ENCODE assay signal across 28 cellular contexts in genomic region chr14:101727611-101728010, GRCh38. TPM values are rescaled to one million over a fixed set of nuclear protein-coding genes. Genes with fewer than 3 reads are reported as not detected.
DNase-seq lines count a peak whose midpoint lies in the region; ATAC-seq, FAIRE-seq and TF ChIP-seq lines count a peak whose summit lies in the region.
"Had no signal": no experiment of that assay in that cellular context is flagged by ENCODE, and none has a peak within 500 bp of the region (broad histone marks: within the 10 kb centered on the region; RNA-seq: fewer than 3 reads in every experiment).

No MANE protein-coding gene starts in this region.

- H3K36me3 Mint-ChIP-seq in T-helper 2 cell treated with Interferon-gamma antibody and Interleukin-4, amounts not matched to agents 5 μg/mL and 100 μg/mL, for 36 hours (ENCODE audit: low read depth) = no peaks in the 10 kb centered on the region
- no peaks in the 10 kb centered on the region for H3K36me3 Mint-ChIP-seq in T-helper 17 cell (ENCODE audit: low read depth)
- H3K36me3 Mint-ChIP-seq in naive thymus-derived CD4-positive, alpha-beta T cell = peaks cover 0 to 4% (median 0%) of the 10 kb centered on the region in 5 donors
- H3K36me3 Mint-ChIP-seq in progenitor cell of endocrine pancreas (ENCODE audit: insufficient read depth) = peaks cover 2% of the 10 kb centered on the region

- CTCF ChIA-PET in naive thymus-derived CD4-positive, alpha-beta T cell (lab: Charles Lee) = interaction anchor here (0.6 kb wide), 1 partner anchor 8 kb away, joined by 3 read pairs; no protein-coding TSS in a partner anchor

- no peaks in the 10 kb centered on the region for H3K36me3 ChIP-seq in naive thymus-derived CD4-positive, alpha-beta T cell (ENCODE audit: control insufficient read depth in 2 of 3, insufficient read depth in 3 of 3, low read length in 3 of 3)
- H3K36me3 ChIP-seq in pancreas = no peaks in the 10 kb centered on the region
- H3K36me3 ChIP-seq: BLaER1, SJSA1 had no signal

- peaks cover 37% of the 10 kb centered on the region for H3K4me1 Mint-ChIP-seq in T-helper 2 cell treated with Interferon-gamma antibody and Interleukin-4, amounts not matched to agents 5 μg/mL and 100 μg/mL, for 36 hours (ENCODE audit: low read depth)
- peaks cover 27% of the 10 kb centered on the region for H3K4me1 Mint-ChIP-seq in T-helper 17 cell
- peaks cover 12 to 67% (median 42%) of the 10 kb centered on the region in 7 donors for H3K4me1 Mint-ChIP-seq in naive thymus-derived CD4-positive, alpha-beta T cell
- H3K4me1 Mint-ChIP-seq in progenitor cell of endocrine pancreas (ENCODE audit: low read depth) = peaks cover 5% of the 10 kb centered on the region

- intact Hi-C loops in naive thymus-derived CD4-positive, alpha-beta T cell (cut with micrococcal nuclease) = no loop called here
- intact Hi-C loops in pancreas (cut with DNase I) = no loop called here

- POLR2A ChIA-PET in naive thymus-derived CD4-positive, alpha-beta T cell (lab: Charles Lee) = interaction anchor here (1.7 kb wide), 1 partner anchor 8 kb away, joined by 5 read pairs; no protein-coding TSS in a partner anchor

- H3K4me3 Mint-ChIP-seq in T-helper 2 cell treated with Interferon-gamma antibody and Interleukin-4, amounts not matched to agents 5 μg/mL and 100 μg/mL, for 36 hours = no peak overlapping the region
- no peak overlapping the region for H3K4me3 Mint-ChIP-seq in T-helper 17 cell
- no peak overlapping the region for H3K4me3 Mint-ChIP-seq in naive thymus-derived CD4-positive, alpha-beta T cell
- H3K4me3 Mint-ChIP-seq in progenitor cell of endocrine pancreas (ENCODE audit: low read depth) = no peak overlapping the region
- H3K4me3 Mint-ChIP-seq: H9, HFFc6 had no signal

- H3K9me3 ChIP-seq in T-helper 17 cell (ENCODE audit: control insufficient read depth, low read length, poor library complexity, severe bottlenecking) (no peaks in the 10 kb centered on the region), pancreas (no peaks in the 10 kb centered on the region)
- no peaks in the 10 kb centered on the region for H3K9me3 ChIP-seq in naive thymus-derived CD4-positive, alpha-beta T cell (ENCODE audit: control insufficient read depth in 2 of 3, low read length in 3 of 3)
- H3K9me3 ChIP-seq: SJSA1 had no signal

- H3K9me3 Mint-ChIP-seq in T-helper 2 cell treated with Interferon-gamma antibody and Interleukin-4, amounts not matched to agents 5 μg/mL and 100 μg/mL, for 36 hours = no peaks in the 10 kb centered on the region
- H3K9me3 Mint-ChIP-seq in naive thymus-derived CD4-positive, alpha-beta T cell = peaks cover 0 to 6% (median 0%) of the 10 kb centered on the region in 11 donors
- H3K9me3 Mint-ChIP-seq in progenitor cell of endocrine pancreas (ENCODE audit: low read depth) = peaks cover 3% of the 10 kb centered on the region
- H3K9me3 Mint-ChIP-seq: HFFc6 had no signal

- 65 to 67% methylated on average over 4 of the region's 4 CpGs for WGBS in pancreas, 2 donors

- no peaks in the 10 kb centered on the region for H3K27me3 Mint-ChIP-seq in T-helper 2 cell treated with Interferon-gamma antibody and Interleukin-4, amounts not matched to agents 5 μg/mL and 100 μg/mL, for 36 hours (ENCODE audit: low read depth)
- H3K27me3 Mint-ChIP-seq in T-helper 17 cell (no peaks in the 10 kb centered on the region), progenitor cell of endocrine pancreas (peaks cover 8% of the 10 kb centered on the region)
- H3K27me3 Mint-ChIP-seq in naive thymus-derived CD4-positive, alpha-beta T cell = no peaks in the 10 kb centered on the region

- TF ChIP-seq CTCF in progenitor cell of endocrine pancreas (IDR thresholded peaks at IDR 0.05; ENCODE audit: unreplicated experiment) = no peak
- no peak for TF ChIP-seq CTCF in pancreas (IDR thresholded peaks at IDR 0.05)

- H3K4me1 ChIP-seq in naive thymus-derived CD4-positive, alpha-beta T cell (ENCODE audit: control insufficient read depth in 2 of 2, insufficient read depth in 2 of 2, low read length in 2 of 2) = peaks cover 30 to 39% of the 10 kb centered on the region in 2 donors
- H3K4me1 ChIP-seq in pancreas = peaks cover 12 to 19% (median 12%) of the 10 kb centered on the region in 3 donors

- DNase-seq in T-helper 2 cell treated with Interferon-gamma antibody and Interleukin-4, amounts not matched to agents 5 μg/mL and 100 μg/mL, for 36 hours (ENCODE audit: low spot score) = no peak
- DNase-seq in T-helper 2 cell (no peak), T-helper 17 cell (no peak), progenitor cell of endocrine pancreas (ENCODE audit: low spot score, unreplicated experiment) (no peak), DMS79 treated with DMSO at 0.1 percent for 48 hours (lab: John Stamatoyannopoulos, UW) (no peak), pancreas (no peak)
- no peak for DNase-seq in naive thymus-derived CD4-positive, alpha-beta T cell
- no peak for DNase-seq in stimulated activated CD4-positive, alpha-beta T cell treated with anti-CD3 and anti-CD28 coated beads, Interleukin-1b, Interleukin-23, amount 100 ng/mL, for 48 hours
- DNase-seq: ACHN, GM23248, H9, HFFc6, KBM-7, MM.1S, NCI-H1092, NCI-H1436, NCI-H187 treated with DMSO at 0.1 percent for 48 hours, NCI-H2107, NCI-H446 treated with DMSO at 0.1 percent for 48 hours, NCI-H526 treated with DMSO at 0.1 percent for 48 hours, OCI-M1 had no signal

- ATAC-seq in T-helper 17 cell = no peak
- ATAC-seq in naive thymus-derived CD4-positive, alpha-beta T cell = no peak
- no peak for ATAC-seq in pancreas
- ATAC-seq: GM12878, HepG2, Right ventricle myocardium inferior had no signal

- no peak overlapping the region for H3K4me3 ChIP-seq in naive thymus-derived CD4-positive, alpha-beta T cell (ENCODE audit: low read length)
- no peak overlapping the region for H3K4me3 ChIP-seq in pancreas
- H3K4me3 ChIP-seq: BLaER1, GM12878, GM23248, SJSA1 had no signal

- H3K27ac Mint-ChIP-seq in T-helper 2 cell treated with Interferon-gamma antibody and Interleukin-4, amounts not matched to agents 5 μg/mL and 100 μg/mL, for 36 hours = peak overlapping the region; percentile 42
- H3K27ac Mint-ChIP-seq in T-helper 17 cell (peak overlapping the region; percentile 0), progenitor cell of endocrine pancreas (peak overlapping the region; percentile 17)
- peak overlapping the region in 6 of 9 donors; percentile 11 to 95 (median 70) for H3K27ac Mint-ChIP-seq in naive thymus-derived CD4-positive, alpha-beta T cell
- H3K27ac Mint-ChIP-seq: H9, HFFc6 had no signal

- H3K27me3 ChIP-seq in naive thymus-derived CD4-positive, alpha-beta T cell (ENCODE audit: control insufficient read depth in 2 of 2, insufficient read depth in 2 of 2, low read length in 2 of 2) = no peaks in the 10 kb centered on the region
- H3K27me3 ChIP-seq in pancreas = no peaks in the 10 kb centered on the region
- H3K27me3 ChIP-seq: BLaER1, SJSA1 had no signal

- FAIRE-seq in pancreas (lab: Jason Lieb, UNC) = no peak
- FAIRE-seq: GM12878, HepG2 had no signal

- H3K27ac ChIP-seq in naive thymus-derived CD4-positive, alpha-beta T cell (ENCODE audit: low read depth, low read length) = no peak overlapping the region
- H3K27ac ChIP-seq in pancreas = no peak overlapping the region
- H3K27ac ChIP-seq: 22Rv1, BLaER1, GM23248, HL-60, SJSA1 had no signal

RNA-seq across cellular contexts. Expression of gene PPP2R5C, which starts 33.9 kb away (rescaled TPM):
- total RNA-seq in T-helper 17 cell = 100 to 1,000 TPM; 516 to 530 TPM
- 100 to 1,000 TPM; 266 to 449 (median 405) TPM for total RNA-seq in naive thymus-derived CD4-positive, alpha-beta T cell
- polyA plus RNA-seq in naive thymus-derived CD4-positive, alpha-beta T cell = 100 to 1,000 TPM; 155 to 181 TPM
- total RNA-seq in progenitor cell of endocrine pancreas = 106 and 120 TPM in 2 replicates
- 10 to 100 TPM; 49.8 to 76.1 (median 62.6) TPM for total RNA-seq in pancreas
- 10 to 100 TPM; 41.6 to 47.5 TPM for polyA plus RNA-seq in pancreas

Comparison
In these comparisons a context has a peak if more than half of its experiments do, and no peak if none do; other contexts are left out.
1. H3K27ac Mint-ChIP-seq: peak in every context shown above with its lines; median percentile 70 in naive thymus-derived CD4-positive, alpha-beta T cell; 42 in T-helper 2 cell treated with Interferon-gamma antibody and Interleukin-4, amounts not matched to agents 5 μg/mL and 100 μg/mL, for 36 hours; 17 in progenitor cell of endocrine pancreas; 0 in T-helper 17 cell.